Comparison of ENCODE assay signal across 16 cellular contexts in genomic region chr17:76929572-76929971, GRCh38.
DNase-seq lines count a peak whose midpoint lies in the region; TF ChIP-seq lines count a peak whose summit lies in the region.
"Had no signal": no experiment of that assay in that cellular context is flagged by ENCODE, and none has a peak within 500 bp of the region (broad histone marks: within the 10 kb centered on the region; RNA-seq: fewer than 3 reads in every experiment).

No MANE protein-coding gene starts in this region.

- H3K27ac Mint-ChIP-seq in brain: peak overlapping the region in 3 of 5 experiments; percentile 2 to 19 (median 5)
- peak overlapping the region; percentile 35 for H3K27ac Mint-ChIP-seq in neural crest cell (ENCODE audit: unreplicated experiment)
- H3K27ac Mint-ChIP-seq in activated naive CD8-positive, alpha-beta T cell treated with anti-CD3 and anti-CD28 coated beads for 36 hours: no peak overlapping the region
- H3K27ac Mint-ChIP-seq: CD8-positive, alpha-beta T cell had no signal

- H3K27me3 ChIP-seq in tibial artery: peaks cover 0 to 66% of the 10 kb centered on the region in 2 donors

- H3K9me3 ChIP-seq in HEK293 (ENCODE audit: control insufficient read depth, insufficient read depth, low read depth, low read length) (no peaks in the 10 kb centered on the region), tibial artery (no peaks in the 10 kb centered on the region)

- H3K4me1 ChIP-seq in HEK293 (ENCODE audit: control insufficient read depth, insufficient read depth, low read length) (no peaks in the 10 kb centered on the region), tibial artery (peaks cover 0 to 8% (median 6%) of the 10 kb centered on the region in 4 donors)

- H3K27ac ChIP-seq in HEK293 (ENCODE audit: extremely low read depth, low read depth, low read length) (no peak overlapping the region), tibial artery (no peak overlapping the region)

- H3K4me1 Mint-ChIP-seq in brain (peaks cover 27% of the 10 kb centered on the region), neural crest cell (peaks cover 17% of the 10 kb centered on the region)
- H3K4me1 Mint-ChIP-seq in activated naive CD8-positive, alpha-beta T cell treated with anti-CD3 and anti-CD28 coated beads for 36 hours: no peaks in the 10 kb centered on the region

- intact Hi-C loops in tibial artery (cut with DNase I; ENCODE audit: low total_unique reads): no loop called here

- H3K27me3 Mint-ChIP-seq in brain (peaks cover 3% of the 10 kb centered on the region), neural crest cell (ENCODE audit: low read depth) (no peaks in the 10 kb centered on the region)
- H3K27me3 Mint-ChIP-seq in activated naive CD8-positive, alpha-beta T cell treated with anti-CD3 and anti-CD28 coated beads for 36 hours: no peaks in the 10 kb centered on the region

- no peak for DNase-seq in neural crest cell (ENCODE audit: low read depth, low spot score)
- DNase-seq in activated naive CD8-positive, alpha-beta T cell treated with anti-CD3 and anti-CD28 coated beads for 36 hours: no peak
- no peak for DNase-seq in activated CD4-positive, alpha-beta T cell treated with anti-CD3 and anti-CD28 coated beads, Interleukin-2, amount 50 U/mL, for 1 hour
- no peak for DNase-seq in tibial artery
- DNase-seq in LoVo (ENCODE audit: low spot score): no peak
- DNase-seq: ACHN; Calu3; CD8-positive, alpha-beta T cell; DMS53; DND-41; EL; GOT3; H7 had no signal

- POLR2A ChIA-PET in HEK293 (lab: Yijun Ruan, JAX): no interaction called here

- CTCF ChIA-PET in HEK293 (lab: Yijun Ruan, JAX): interaction anchor here (0.8 kb wide), 1 partner anchor 11 kb away, joined by 3 read pairs; no protein-coding TSS in a partner anchor

- no peak for TF ChIP-seq CTCF in HEK293 (tag by site-specific recombination; IDR thresholded peaks at IDR 0.05)
- no peak for TF ChIP-seq CTCF in brain (conservative IDR thresholded peaks at IDR 0.05)
- no peak for TF ChIP-seq CTCF in neural crest cell (conservative IDR thresholded peaks at IDR 0.05)
- no peak for TF ChIP-seq CTCF in tibial artery (IDR thresholded peaks at IDR 0.05)

- H3K4me3 ChIP-seq in HEK293 (ENCODE audit: low read depth, low read length) (no peak overlapping the region), tibial artery (no peak overlapping the region)
- H3K4me3 ChIP-seq: GM12878 had no signal

- H3K9me3 Mint-ChIP-seq in brain: no peaks in the 10 kb centered on the region
- no peaks in the 10 kb centered on the region for H3K9me3 Mint-ChIP-seq in neural crest cell
- no peaks in the 10 kb centered on the region for H3K9me3 Mint-ChIP-seq in activated naive CD8-positive, alpha-beta T cell treated with anti-CD3 and anti-CD28 coated beads for 36 hours
- H3K9me3 Mint-ChIP-seq: CD8-positive, alpha-beta T cell had no signal

- H3K4me3 Mint-ChIP-seq in brain (no peak overlapping the region), neural crest cell (no peak overlapping the region)
- H3K4me3 Mint-ChIP-seq in activated naive CD8-positive, alpha-beta T cell treated with anti-CD3 and anti-CD28 coated beads for 36 hours: no peak overlapping the region
- H3K4me3 Mint-ChIP-seq: CD8-positive, alpha-beta T cell had no signal

- H3K36me3 ChIP-seq in HEK293 (ENCODE audit: control insufficient read depth in 2 of 2, insufficient read depth in 1 of 2, low read length in 2 of 2): no peaks in the 10 kb centered on the region
- no peaks in the 10 kb centered on the region for H3K36me3 ChIP-seq in tibial artery

- H3K36me3 Mint-ChIP-seq in brain (peaks cover 37% of the 10 kb centered on the region), neural crest cell (ENCODE audit: low read depth) (peaks cover 4% of the 10 kb centered on the region)
- no peaks in the 10 kb centered on the region for H3K36me3 Mint-ChIP-seq in activated naive CD8-positive, alpha-beta T cell treated with anti-CD3 and anti-CD28 coated beads for 36 hours
- H3K36me3 Mint-ChIP-seq: CD8-positive, alpha-beta T cell had no signal

TF ChIP-seq in HEK293, 187 proteins besides CTCF, POLR2A, EP300 and RAD21:
- TF ChIP-seq MYNN (tag by site-specific recombination; IDR thresholded peaks at IDR 0.05; ENCODE audit: borderline replicate concordance) (no peak), GLIS1 (tag by site-specific recombination; IDR thresholded peaks at IDR 0.05) (peak; percentile 62), MEIS1 (CRISPR knock-in tag; IDR thresholded peaks at IDR 0.05; ENCODE audit: borderline replicate concordance) (no peak)
